In the genomic region with DNA sequence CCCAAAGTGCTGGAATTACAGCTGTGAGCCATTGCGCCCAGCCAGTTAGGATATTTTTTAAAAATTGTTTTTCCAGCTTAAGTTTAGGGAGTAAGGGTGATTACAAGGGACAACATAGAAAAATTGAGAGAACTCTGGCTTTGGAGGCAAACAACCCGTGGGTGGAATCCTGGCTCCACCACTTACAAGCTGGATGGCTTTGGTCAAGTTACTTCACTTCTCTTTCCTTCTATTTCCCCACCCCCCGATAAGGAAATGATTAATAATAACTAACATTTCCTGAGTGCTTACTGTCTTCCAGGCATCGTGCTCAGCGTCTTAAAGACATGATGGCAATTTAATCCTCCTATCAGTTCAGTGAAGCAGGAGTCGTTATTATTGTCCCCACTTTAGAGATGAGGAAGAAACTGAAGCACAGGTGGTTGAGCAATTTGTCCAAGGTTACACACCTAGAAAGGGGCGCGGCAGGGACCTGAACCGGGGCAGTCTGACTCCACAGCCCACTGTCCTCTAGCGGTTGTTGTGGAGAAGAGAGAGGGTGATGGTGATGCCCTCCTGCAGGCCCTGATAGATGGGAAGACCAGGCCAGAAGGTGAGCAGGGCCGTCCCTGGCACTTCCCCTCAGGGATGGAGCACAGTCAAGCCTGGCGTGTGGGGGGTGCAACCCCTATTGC, we compare ENCODE assay signal across 11 cellular contexts. TPM values are rescaled to one million over a fixed set of nuclear protein-coding genes. Genes with fewer than 3 reads are reported as not detected.
A peak's percentile ranks its signal among the peaks of the same experiment; 100 is the strongest.
DNase-seq lines count a peak whose midpoint lies in the region; ATAC-seq, FAIRE-seq and TF ChIP-seq lines count a peak whose summit lies in the region.
"Had no signal": no experiment of that assay in that cellular context is flagged by ENCODE, and none has a peak within 500 bp of the region (broad histone marks: within the 10 kb centered on the region; RNA-seq: fewer than 3 reads in every experiment).

No MANE protein-coding gene starts in this region.

- 62 to 69% methylated on average over 12 of the region's 12 CpGs for WGBS in body of pancreas, 2 donors
- WGBS in HepG2 (ENCODE audit: low lambda C conversion rate), result 24% methylated on average over 10 of the region's 12 CpGs
- WGBS in stomach, 5 donors, result 45 to 61% (median 59%) methylated on average over 11 to 12 of the region's 12 CpGs

- TF ChIP-seq EP300 in HepG2 (IDR thresholded peaks at IDR 0.05; ENCODE audit: low read depth in 2 of 2, low read length in 2 of 2) (no peak), HepG2 (CRISPR knock-in tag; IDR thresholded peaks at IDR 0.05; ENCODE audit: borderline replicate concordance) (no peak), stomach (IDR thresholded peaks at IDR 0.05) (no peak)

- TF ChIP-seq CTCF in GM06990 (IDR thresholded peaks at IDR 0.05; ENCODE audit: insufficient read depth, low read length, poor library complexity, severe bottlenecking) (peak; percentile 2), body of pancreas (IDR thresholded peaks at IDR 0.05) (no peak), HepG2 (CRISPR knock-in tag; IDR thresholded peaks at IDR 0.05) (peak; percentile 34; the same call in 1 of the 2 replicates), stomach (IDR thresholded peaks at IDR 0.05) (no peak)

- no peaks in the 10 kb centered on the region for H3K36me3 ChIP-seq in GM06990 (ENCODE audit: control insufficient read depth, insufficient read depth, low read length)
- no peaks in the 10 kb centered on the region for H3K36me3 ChIP-seq in body of pancreas (replicated peaks in 1 of 2; ENCODE audit: insufficient read depth in 1 of 2, low read depth in 2 of 2)
- H3K36me3 ChIP-seq in HepG2 (replicated peaks in 1 of 2; ENCODE audit: control insufficient read depth in 1 of 2, insufficient read depth in 2 of 2, low read length in 2 of 2), result no peaks in the 10 kb centered on the region
- no peaks in the 10 kb centered on the region for H3K36me3 ChIP-seq in stomach
- H3K36me3 ChIP-seq: thyroid gland had no signal

- in situ Hi-C loops in HepG2 (cut with HindIII; ENCODE audit: extremely low pct_ligation_motif_present, low pct_unique_long_range_greater_than_20kb), result no loop called here

- no peak for TF ChIP-seq POLR2A in body of pancreas (IDR thresholded peaks at IDR 0.05)
- no peak for TF ChIP-seq POLR2A in HepG2 (IDR thresholded peaks at IDR 0.05; ENCODE audit: insufficient read depth in 1 of 2, low read depth in 2 of 2, low read length in 2 of 2)
- TF ChIP-seq POLR2A in stomach (IDR thresholded peaks at IDR 0.05), result no peak

- CTCF ChIA-PET in HepG2 (lab: Yijun Ruan, JAX; ENCODE audit: low intra/inter-chr PET ratio, low total read pairs), result no interaction called here

- H3K27me3 ChIP-seq in GM06990 (replicated peaks; ENCODE audit: control insufficient read depth, insufficient read depth, low read length) (peaks cover 2% of the 10 kb centered on the region; the same call in 1 of the 2 replicates), body of pancreas (no peaks in the 10 kb centered on the region), HepG2 (ENCODE audit: control insufficient read depth in 1 of 2, insufficient read depth in 2 of 2, low read length in 2 of 2) (peaks cover 3 to 11% of the 10 kb centered on the region in 2 experiments; a peak in 3 of 5 replicates), stomach (peaks cover 0 to 10% (median 0%) of the 10 kb centered on the region in 3 donors)
- H3K27me3 ChIP-seq: thyroid gland had no signal

- peak; percentile 33 for ATAC-seq in body of pancreas
- peak; percentile 83 for ATAC-seq in HepG2

- no peaks in the 10 kb centered on the region for H3K79me2 ChIP-seq in HepG2 (ENCODE audit: insufficient read depth, low read length)

- DNase-seq in GM06990 (ENCODE audit: extremely low read depth, insufficient read length), result no peak
- peak in 2 of 4 donors; percentile 8 to 31 for DNase-seq in body of pancreas
- peak; percentile 33 for DNase-seq in HepG2 (ENCODE audit: low spot score)
- no peak for DNase-seq in GF-D8 (lab: John Stamatoyannopoulos, UW)
- no peak for DNase-seq in putamen (ENCODE audit: low spot score)
- DNase-seq in stomach, result no peak
- DNase-seq: activated CD4-positive, alpha-beta T cell treated with anti-CD3 and anti-CD28 coated beads for 4 hours; CD4-positive, CD25-positive, alpha-beta regulatory T cell; NCI-H1436; thyroid gland had no signal

- no peaks in the 10 kb centered on the region for H4K20me1 ChIP-seq in HepG2 (ENCODE audit: insufficient read depth, low read length)

- TF ChIP-seq RAD21 in HepG2 (CRISPR knock-in tag; IDR thresholded peaks at IDR 0.05), result no peak

- no peak for FAIRE-seq in HepG2 (lab: Jason Lieb, UNC)
- FAIRE-seq: colon had no signal

- peaks cover 10% of the 10 kb centered on the region for H3K4me1 ChIP-seq in body of pancreas
- no peaks in the 10 kb centered on the region for H3K4me1 ChIP-seq in HepG2 (ENCODE audit: insufficient read depth, low read length)
- H3K4me1 ChIP-seq in stomach, result peaks cover 0 to 17% (median 8%) of the 10 kb centered on the region in 4 donors
- H3K4me1 ChIP-seq: thyroid gland had no signal

- H3K9ac ChIP-seq in HepG2 (ENCODE audit: insufficient read depth, low read depth, low read length), result no peak overlapping the region

- H3K4me3 ChIP-seq in GM06990 (replicated peaks; ENCODE audit: low read depth, low read length) (no peak overlapping the region), body of pancreas (no peak overlapping the region), HepG2 (replicated peaks in 1 of 3; ENCODE audit: insufficient read depth in 1 of 3, low read depth in 2 of 3, low read length in 3 of 3) (no peak overlapping the region), stomach (no peak overlapping the region)
- H3K4me3 ChIP-seq: thyroid gland had no signal

- H2AFZ ChIP-seq in HepG2 (ENCODE audit: low read length), result no peak overlapping the region

- BruUV-seq in HepG2 (replicated peaks; lab: Mats Ljungman, UMichigan), result no TSS peak

- H3K9me3 ChIP-seq in body of pancreas (no peaks in the 10 kb centered on the region), HepG2 (ENCODE audit: low read length) (no peaks in the 10 kb centered on the region), stomach (no peaks in the 10 kb centered on the region)
- H3K9me3 ChIP-seq: thyroid gland had no signal

- intact Hi-C loops in body of pancreas (cut with DNase I), result no loop called here
- intact Hi-C loops in HepG2 (cut with micrococcal nuclease; ENCODE audit: unreplicated experiment), result no loop called here
- intact Hi-C loops in stomach (cut with DNase I; ENCODE audit: low total_unique reads), result no loop called here

- H3K4me2 ChIP-seq in HepG2 (ENCODE audit: low read depth, low read length), result no peak overlapping the region

- no peak overlapping the region for H3K27ac ChIP-seq in body of pancreas
- no peak overlapping the region for H3K27ac ChIP-seq in HepG2 (ENCODE audit: extremely low read length, insufficient read depth, low read length)
- no peak overlapping the region for H3K27ac ChIP-seq in stomach
- H3K27ac ChIP-seq: thyroid gland had no signal

- POLR2A ChIA-PET in HepG2 (lab: Yijun Ruan, JAX), result no interaction called here

RNA-seq across cellular contexts. Expression of a gene that starts 16.7 kb away (rescaled TPM):
- total RNA-seq in body of pancreas, result 1 to 10 TPM; 1.0 to 4.9 TPM
- not detected in 2 replicates for total RNA-seq in HepG2 (2016; rRNA removed; fragmentation: Illumina TruSeq; extraction: Trizol)
- total RNA-seq in HepG2 (2016; cell fraction: cytosol; rRNA removed; fragmentation: Illumina TruSeq; extraction: Trizol; ENCODE audit: low read depth), result not detected in 2 replicates
- total RNA-seq in HepG2 (2016; cell fraction: insoluble cytoplasmic fraction; rRNA removed; fragmentation: Illumina TruSeq; extraction: Trizol), result not detected in 2 replicates
- total RNA-seq in HepG2 (2016; cell fraction: membrane; rRNA removed; fragmentation: Illumina TruSeq; extraction: Trizol), result not detected in 2 replicates
- total RNA-seq in HepG2 (2016; cell fraction: nucleus; rRNA removed; fragmentation: Illumina TruSeq; extraction: Trizol), result not detected in 2 replicates
- not detected in 2 replicates for polyA plus RNA-seq in HepG2 (2011; rRNA removed)
- 0.01 and 0.03 TPM in 2 replicates for polyA plus RNA-seq in HepG2 (2011; cell fraction: cytosol; rRNA removed)
- 0.21 TPM in 1 of 2 replicates, not detected in the other for polyA plus RNA-seq in HepG2 (2011; cell fraction: nucleus; rRNA removed)
- polyA plus RNA-seq in HepG2 (2012), result not detected in 2 replicates
- not detected in 2 replicates for polyA plus RNA-seq in HepG2 (2016; cell fraction: cytosol; fragmentation: Illumina TruSeq; extraction: Trizol; ENCODE audit: low read depth)
- polyA plus RNA-seq in HepG2 (2016; cell fraction: insoluble cytoplasmic fraction; fragmentation: Illumina TruSeq; extraction: Trizol; ENCODE audit: low read depth), result not detected in 2 replicates
- polyA plus RNA-seq in HepG2 (2016; cell fraction: membrane; fragmentation: Illumina TruSeq; extraction: Trizol; ENCODE audit: low read depth), result not detected in 2 replicates
- polyA plus RNA-seq in HepG2 (2016; cell fraction: nucleus; fragmentation: Illumina TruSeq; extraction: Trizol; ENCODE audit: insufficient read depth, low read depth), result not detected in 2 replicates
- 0.65 TPM in 1 of 2 replicates, not detected in the other for polyA minus RNA-seq in HepG2 (2011; rRNA and poly(A)+ RNA removed; ENCODE audit: low replicate concordance)
- not detected in 2 replicates for polyA minus RNA-seq in HepG2 (2011; cell fraction: cytosol; rRNA and poly(A)+ RNA removed)
- polyA minus RNA-seq in HepG2 (2011; cell fraction: nucleus; rRNA and poly(A)+ RNA removed), result not detected in 2 replicates
- 10 to 100 TPM in 2 of 5 donors, 1 to 10 TPM in 3; 1.2 to 44.6 (median 2.2) TPM for total RNA-seq in stomach
- polyA plus RNA-seq in stomach, result 1 to 10 TPM; 1.1 to 1.8 (median 1.6) TPM

RNA-seq across cellular contexts. Expression of a gene that starts 30.2 kb away (rescaled TPM):
- total RNA-seq in body of pancreas (not detected), HepG2 (2016; rRNA removed; fragmentation: Illumina TruSeq; extraction: Trizol) (not detected in 2 replicates), stomach (under 1 TPM in 1 of 5 donors, not detected in 4; 0.92 TPM)
- total RNA-seq in HepG2 (2016; cell fraction: cytosol; rRNA removed; fragmentation: Illumina TruSeq; extraction: Trizol; ENCODE audit: low read depth), result not detected in 2 replicates
- not detected in 2 replicates for total RNA-seq in HepG2 (2016; cell fraction: insoluble cytoplasmic fraction; rRNA removed; fragmentation: Illumina TruSeq; extraction: Trizol)
- not detected in 2 replicates for total RNA-seq in HepG2 (2016; cell fraction: membrane; rRNA removed; fragmentation: Illumina TruSeq; extraction: Trizol)
- total RNA-seq in HepG2 (2016; cell fraction: nucleus; rRNA removed; fragmentation: Illumina TruSeq; extraction: Trizol), result not detected in 2 replicates
- polyA plus RNA-seq in HepG2 (2011; rRNA removed) (not detected in 2 replicates), stomach (not detected)
- not detected in 2 replicates for polyA plus RNA-seq in HepG2 (2011; cell fraction: cytosol; rRNA removed)
- polyA plus RNA-seq in HepG2 (2011; cell fraction: nucleus; rRNA removed), result not detected in 2 replicates
- not detected in 2 replicates for polyA plus RNA-seq in HepG2 (2012)
- polyA plus RNA-seq in HepG2 (2016; cell fraction: cytosol; fragmentation: Illumina TruSeq; extraction: Trizol; ENCODE audit: low read depth), result not detected in 2 replicates
- polyA plus RNA-seq in HepG2 (2016; cell fraction: insoluble cytoplasmic fraction; fragmentation: Illumina TruSeq; extraction: Trizol; ENCODE audit: low read depth), result not detected in 2 replicates
- polyA plus RNA-seq in HepG2 (2016; cell fraction: membrane; fragmentation: Illumina TruSeq; extraction: Trizol; ENCODE audit: low read depth), result not detected in 2 replicates
- polyA plus RNA-seq in HepG2 (2016; cell fraction: nucleus; fragmentation: Illumina TruSeq; extraction: Trizol; ENCODE audit: insufficient read depth, low read depth), result not detected in 2 replicates
- polyA minus RNA-seq in HepG2 (2011; rRNA and poly(A)+ RNA removed; ENCODE audit: low replicate concordance), result not detected in 2 replicates
- polyA minus RNA-seq in HepG2 (2011; cell fraction: cytosol; rRNA and poly(A)+ RNA removed), result not detected in 2 replicates
- not detected in 2 replicates for polyA minus RNA-seq in HepG2 (2011; cell fraction: nucleus; rRNA and poly(A)+ RNA removed)
- total RNA-seq: CD4-positive, CD25-positive, alpha-beta regulatory T cell had no signal
- polyA plus RNA-seq: CD4-positive, CD25-positive, alpha-beta regulatory T cell had no signal

RNA-seq across cellular contexts. Expression of a gene that starts 41.3 kb away (rescaled TPM):
- total RNA-seq in body of pancreas (1 to 10 TPM; 1.3 to 2.1 TPM), HepG2 (2016; rRNA removed; fragmentation: Illumina TruSeq; extraction: Trizol) (not detected in 2 replicates), stomach (10 to 100 TPM in 1 of 5 donors, 1 to 10 TPM in 2, not detected in 2; 4.9 to 12.5 (median 6.6) TPM)
- total RNA-seq in HepG2 (2016; cell fraction: cytosol; rRNA removed; fragmentation: Illumina TruSeq; extraction: Trizol; ENCODE audit: low read depth), result not detected in 2 replicates
- total RNA-seq in HepG2 (2016; cell fraction: insoluble cytoplasmic fraction; rRNA removed; fragmentation: Illumina TruSeq; extraction: Trizol), result not detected in 2 replicates
- not detected in 2 replicates for total RNA-seq in HepG2 (2016; cell fraction: membrane; rRNA removed; fragmentation: Illumina TruSeq; extraction: Trizol)
- total RNA-seq in HepG2 (2016; cell fraction: nucleus; rRNA removed; fragmentation: Illumina TruSeq; extraction: Trizol), result not detected in 2 replicates
- polyA plus RNA-seq in HepG2 (2011; rRNA removed) (not detected in 2 replicates), stomach (10 to 100 TPM in 2 of 3 donors, 1 to 10 TPM in 1; 2.9 to 54.3 (median 10.6) TPM)
- not detected in 2 replicates for polyA plus RNA-seq in HepG2 (2011; cell fraction: cytosol; rRNA removed)
- not detected in 2 replicates for polyA plus RNA-seq in HepG2 (2011; cell fraction: nucleus; rRNA removed)
- not detected in 2 replicates for polyA plus RNA-seq in HepG2 (2012)
- polyA plus RNA-seq in HepG2 (2016; cell fraction: cytosol; fragmentation: Illumina TruSeq; extraction: Trizol; ENCODE audit: low read depth), result not detected in 2 replicates
- not detected in 2 replicates for polyA plus RNA-seq in HepG2 (2016; cell fraction: insoluble cytoplasmic fraction; fragmentation: Illumina TruSeq; extraction: Trizol; ENCODE audit: low read depth)
- not detected in 2 replicates for polyA plus RNA-seq in HepG2 (2016; cell fraction: membrane; fragmentation: Illumina TruSeq; extraction: Trizol; ENCODE audit: low read depth)
- polyA plus RNA-seq in HepG2 (2016; cell fraction: nucleus; fragmentation: Illumina TruSeq; extraction: Trizol; ENCODE audit: insufficient read depth, low read depth), result not detected in 2 replicates
- polyA minus RNA-seq in HepG2 (2011; rRNA and poly(A)+ RNA removed; ENCODE audit: low replicate concordance), result 0.82 TPM in 1 of 2 replicates, not detected in the other
- polyA minus RNA-seq in HepG2 (2011; cell fraction: cytosol; rRNA and poly(A)+ RNA removed), result not detected in 2 replicates
- polyA minus RNA-seq in HepG2 (2011; cell fraction: nucleus; rRNA and poly(A)+ RNA removed), result not detected in 2 replicates
- total RNA-seq: CD4-positive, CD25-positive, alpha-beta regulatory T cell had no signal
- polyA plus RNA-seq: CD4-positive, CD25-positive, alpha-beta regulatory T cell had no signal

RNA-seq across cellular contexts. Expression of a gene that starts 52.4 kb away (rescaled TPM):
- not detected for total RNA-seq in body of pancreas
- 0.51 and 1.3 TPM in 2 replicates for total RNA-seq in HepG2 (2016; rRNA removed; fragmentation: Illumina TruSeq; extraction: Trizol)
- 0.20 and 0.35 TPM in 2 replicates for total RNA-seq in HepG2 (2016; cell fraction: cytosol; rRNA removed; fragmentation: Illumina TruSeq; extraction: Trizol; ENCODE audit: low read depth)
- total RNA-seq in HepG2 (2016; cell fraction: insoluble cytoplasmic fraction; rRNA removed; fragmentation: Illumina TruSeq; extraction: Trizol), result 0.54 and 1.1 TPM in 2 replicates
- 0.55 and 0.59 TPM in 2 replicates for total RNA-seq in HepG2 (2016; cell fraction: membrane; rRNA removed; fragmentation: Illumina TruSeq; extraction: Trizol)
- 0.47 and 0.87 TPM in 2 replicates for total RNA-seq in HepG2 (2016; cell fraction: nucleus; rRNA removed; fragmentation: Illumina TruSeq; extraction: Trizol)
- polyA plus RNA-seq in HepG2 (2011; rRNA removed), result 0.32 and 0.38 TPM in 2 replicates
- polyA plus RNA-seq in HepG2 (2011; cell fraction: cytosol; rRNA removed), result 0.21 and 0.23 TPM in 2 replicates
- polyA plus RNA-seq in HepG2 (2011; cell fraction: nucleus; rRNA removed), result 0.64 and 0.79 TPM in 2 replicates
- polyA plus RNA-seq in HepG2 (2012), result 0.43 and 0.78 TPM in 2 replicates
- polyA plus RNA-seq in HepG2 (2016; cell fraction: cytosol; fragmentation: Illumina TruSeq; extraction: Trizol; ENCODE audit: low read depth), result 0.23 and 0.31 TPM in 2 replicates
- polyA plus RNA-seq in HepG2 (2016; cell fraction: insoluble cytoplasmic fraction; fragmentation: Illumina TruSeq; extraction: Trizol; ENCODE audit: low read depth), result 0.48 and 0.69 TPM in 2 replicates
- polyA plus RNA-seq in HepG2 (2016; cell fraction: membrane; fragmentation: Illumina TruSeq; extraction: Trizol; ENCODE audit: low read depth), result 0.23 and 0.48 TPM in 2 replicates
- 1.6 and 2.3 TPM in 2 replicates for polyA plus RNA-seq in HepG2 (2016; cell fraction: nucleus; fragmentation: Illumina TruSeq; extraction: Trizol; ENCODE audit: insufficient read depth, low read depth)
- 0.16 and 0.48 TPM in 2 replicates for polyA minus RNA-seq in HepG2 (2011; rRNA and poly(A)+ RNA removed; ENCODE audit: low replicate concordance)
- not detected in 2 replicates for polyA minus RNA-seq in HepG2 (2011; cell fraction: cytosol; rRNA and poly(A)+ RNA removed)
- polyA minus RNA-seq in HepG2 (2011; cell fraction: nucleus; rRNA and poly(A)+ RNA removed), result 0.25 TPM in 1 of 2 replicates, not detected in the other
- total RNA-seq in stomach, result under 1 TPM in 2 of 5 donors, not detected in 3; 0.18 to 0.45 TPM
- under 1 TPM in 1 of 3 donors, not detected in 2; 0.58 TPM for polyA plus RNA-seq in stomach
- total RNA-seq: CD4-positive, CD25-positive, alpha-beta regulatory T cell; thyroid gland had no signal
- polyA plus RNA-seq: CD4-positive, CD25-positive, alpha-beta regulatory T cell had no signal

Comparison
In these comparisons a context has a peak if more than half of its experiments do, and no peak if none do; other contexts are left out.
1. CTCF ChIP-seq: peak in GM06990 (single experiment) and HepG2 (single experiment); none in body of pancreas (0 of 7) and stomach (0 of 7).